ENCODE assay signal across 10 cellular contexts in genomic region chr3:66035763-66036477, GRCh38. TPM values are rescaled to one million over a fixed set of nuclear protein-coding genes. Genes with fewer than 3 reads are reported as not detected.
A peak's percentile ranks its signal among the peaks of the same experiment; 100 is the strongest.
DNase-seq lines count a peak whose midpoint lies in the region; ATAC-seq and TF ChIP-seq lines count a peak whose summit lies in the region.
"Had no signal": no experiment of that assay in that cellular context is flagged by ENCODE, and none has a peak within 500 bp of the region (broad histone marks: within the 10 kb centered on the region; RNA-seq: fewer than 3 reads in every experiment).

No MANE protein-coding gene starts in this region.

- H3K4me1 Mint-ChIP-seq in WTC11, result peaks cover 61% of the 10 kb centered on the region

- peak; percentile 7 for ATAC-seq in WTC11
- no peak for ATAC-seq in activated CD4-positive, CD25-positive, alpha-beta regulatory T cell treated with anti-CD3 and anti-CD28 coated beads, Interleukin-2, amount 50 U/mL, for 24 hours
- ATAC-seq in HG02970 (IDR thresholded peaks at IDR 0.05; ENCODE audit: low FRiP score, unreplicated experiment), result no peak
- no peak for ATAC-seq in GM18870 (IDR thresholded peaks at IDR 0.05; ENCODE audit: unreplicated experiment)

- peaks cover 5% of the 10 kb centered on the region; the same call in 1 of the 2 replicates for H3K36me3 Mint-ChIP-seq in WTC11

- peak; percentile 31 for DNase-seq in EL
- no peak for DNase-seq in WTC11 (ENCODE audit: low spot score)
- DNase-seq in iPS DF 19.7 (ENCODE audit: low read depth, low spot score), result peak; percentile 68
- peak; percentile 84 for DNase-seq in renal cortical epithelial cell (ENCODE audit: low read depth)
- DNase-seq in activated CD4-positive, alpha-beta T cell treated with anti-CD3 and anti-CD28 coated beads, Interleukin-2, amount 50 U/mL, for 48 hours, result no peak
- DNase-seq: NCI-H146, ovary had no signal

- no peaks in the 10 kb centered on the region; the same call in 1 of the 2 replicates for H3K27me3 Mint-ChIP-seq in WTC11 (ENCODE audit: low read depth)

- no peaks in the 10 kb centered on the region for H3K9me3 Mint-ChIP-seq in WTC11

- CTCF ChIA-PET in WTC11 (lab: Charles Lee), result interaction anchor here (0.6 to 2.3 kb wide), 10 partner anchors 16 to 250 kb away, joined by 3 to 12 read pairs (median 4); no protein-coding TSS in a partner anchor

- POLR2A ChIA-PET in WTC11 (lab: Charles Lee), result interaction anchor here (0.6 to 3.0 kb wide), 6 partner anchors 12 to 133 kb away, joined by 3 to 18 read pairs (median 5); no protein-coding TSS in a partner anchor

- no peak for TF ChIP-seq CTCF in WTC11 (IDR thresholded peaks at IDR 0.05)

- H3K4me3 Mint-ChIP-seq in WTC11, result peak overlapping the region; percentile 98

- peak overlapping the region; percentile 66 for H3K27ac Mint-ChIP-seq in WTC11

TF ChIP-seq in WTC11, 78 proteins besides CTCF, POLR2A, EP300 and RAD21:
- TF ChIP-seq ZNF121 (CRISPR knock-in tag; IDR thresholded peaks at IDR 0.05), result no peak
- no peak for TF ChIP-seq ZNF416 (CRISPR knock-in tag; IDR thresholded peaks at IDR 0.05)
- peak; percentile 12; the same call in 1 of the 2 replicates for TF ChIP-seq GABPB1 (CRISPR knock-in tag; IDR thresholded peaks at IDR 0.05)
- TF ChIP-seq ZBTB43 (CRISPR knock-in tag; IDR thresholded peaks at IDR 0.05), result peak; percentile 14; the same call in 1 of the 2 replicates
- peak; percentile 91 for TF ChIP-seq PRDM15 (CRISPR knock-in tag; IDR thresholded peaks at IDR 0.05)
- peak; percentile 65 for TF ChIP-seq MAX (CRISPR knock-in tag; IDR thresholded peaks at IDR 0.05)
TF ChIP-seq in WTC11: peak in this region for 4.

RNA-seq across cellular contexts. Expression of gene MAGI1, which starts 2.8 kb away (rescaled TPM):
- total RNA-seq in WTC11 (2021) (53.0 to 58.2 TPM (median 54.1 TPM) in 3 replicates), renal cortical epithelial cell (4.9 and 30.5 TPM in 2 replicates)

Comparison
In these comparisons a context has a peak if more than half of its experiments do, and no peak if none do; other contexts are left out.
1. DNase-seq: peak in EL (single experiment), iPS DF 19.7 (single experiment) and renal cortical epithelial cell (single experiment); none in WTC11 (single experiment) and activated CD4-positive, alpha-beta T cell treated with anti-CD3 and anti-CD28 coated beads, Interleukin-2, amount 50 U/mL, for 48 hours (0 of 2).